19 cellular contexts compared by ENCODE assay signal in the genomic region with DNA sequence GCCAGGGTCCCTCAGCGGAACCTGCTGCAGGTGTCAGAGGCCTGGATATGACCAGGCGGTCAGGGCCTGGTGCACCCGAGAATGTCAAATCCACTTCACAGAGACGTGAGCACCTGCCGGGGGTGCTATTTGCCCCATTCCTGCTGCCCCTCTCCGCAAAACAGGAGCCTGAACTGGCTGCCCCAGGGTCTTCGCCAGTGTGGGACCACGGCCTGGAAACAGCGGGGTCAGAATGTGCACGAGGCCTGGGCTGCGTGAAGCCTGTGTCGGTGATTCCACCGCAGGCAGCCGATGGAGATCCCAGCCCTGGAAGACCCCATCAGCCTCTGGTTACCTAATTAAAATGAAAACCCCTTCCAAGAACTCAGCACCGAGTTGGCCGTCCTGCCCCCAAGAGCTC. TPM values are rescaled to one million over a fixed set of nuclear protein-coding genes. Genes with fewer than 3 reads are reported as not detected.
DNase-seq lines count a peak whose midpoint lies in the region; ATAC-seq, FAIRE-seq and TF ChIP-seq lines count a peak whose summit lies in the region.
"Had no signal": no experiment of that assay in that cellular context is flagged by ENCODE, and none has a peak within 500 bp of the region (broad histone marks: within the 10 kb centered on the region; RNA-seq: fewer than 3 reads in every experiment).

No MANE protein-coding gene starts in this region.

- no peak for FAIRE-seq in H1 (lab: Jason Lieb, UNC)
- FAIRE-seq: GM12891, H54 had no signal

- H3K9me3 Mint-ChIP-seq in progenitor cell of endocrine pancreas (ENCODE audit: low read depth) = peaks cover 3% of the 10 kb centered on the region

- no peak overlapping the region for H2BK120ac ChIP-seq in H1 (replicated peaks; ENCODE audit: low read depth, low read length)

- H3K79me1 ChIP-seq in H1 (ENCODE audit: low read depth, low read length) = no peaks in the 10 kb centered on the region

- no peak overlapping the region for H3K23ac ChIP-seq in H1 (ENCODE audit: insufficient read length)

- CTCF ChIA-PET in H1 (lab: Charles Lee; ENCODE audit: partially characterized antibody) = interaction anchor here (0.9 to 3.4 kb wide), 12 partner anchors 9 to 123 kb away, joined by 3 to 13 read pairs (median 4); no protein-coding TSS in a partner anchor

- no peak for ATAC-seq in right cardiac atrium
- ATAC-seq in heart right ventricle = no peak
- ATAC-seq in HG02642 (IDR thresholded peaks at IDR 0.05; ENCODE audit: poor library complexity, unreplicated experiment) = no peak

- no peak overlapping the region for H2BK5ac ChIP-seq in H1 (ENCODE audit: low read depth, low read length)

- H3K27me3 Mint-ChIP-seq in progenitor cell of endocrine pancreas = no peaks in the 10 kb centered on the region

- no peaks in the 10 kb centered on the region for H4K20me1 ChIP-seq in H1 (replicated peaks in 1 of 2; ENCODE audit: control insufficient read depth in 1 of 2, insufficient read depth in 2 of 2, low read length in 2 of 2)

- WGBS in right cardiac atrium = 87% methylated on average over 16 of the region's 16 CpGs
- WGBS in heart right ventricle, 2 donors = 86 to 95% methylated on average over 16 of the region's 16 CpGs
- WGBS in H1 (ENCODE audit: extremely low coverage in 1 of 2, insufficient coverage in 1 of 2, insufficient read length in 1 of 2, insufficient replicate concordance in 2 of 2, low coverage in 1 of 2, low lambda C conversion rate in 2 of 2, missing lambda C conversion rate in 1 of 2), 2 experiments = 90% methylated on average over 13 of the region's 16 CpGs; no CpG with 5 or more reads in 1 of the 2 experiments

- no peaks in the 10 kb centered on the region for H3K4me1 ChIP-seq in right cardiac atrium (ENCODE audit: control insufficient read depth, insufficient read depth, low read length)
- peaks cover 0 to 7% (median 0%) of the 10 kb centered on the region in 9 donors for H3K4me1 ChIP-seq in heart right ventricle
- peaks cover 0 to 9% (median 4%) of the 10 kb centered on the region in 4 experiments; a peak in 2 of 7 replicates for H3K4me1 ChIP-seq in H1 (replicated peaks in 1 of 4; ENCODE audit: control insufficient read depth in 3 of 4, insufficient read depth in 4 of 4, low read length in 3 of 4)
- H3K4me1 ChIP-seq: HAP-1 had no signal

- H4K91ac ChIP-seq in H1 (replicated peaks; ENCODE audit: insufficient read length, low read length) = no peak overlapping the region

- TF ChIP-seq CTCF in heart right ventricle (IDR thresholded peaks at IDR 0.05) (no peak), H1 (IDR thresholded peaks at IDR 0.05; ENCODE audit: control extremely low read depth in 1 of 3, insufficient read depth in 1 of 3, low read depth in 1 of 3, low read length in 3 of 3) (no peak), progenitor cell of endocrine pancreas (IDR thresholded peaks at IDR 0.05; ENCODE audit: unreplicated experiment) (no peak)

- H3K27me3 ChIP-seq in right cardiac atrium (ENCODE audit: control insufficient read depth, insufficient read depth) (no peaks in the 10 kb centered on the region), heart right ventricle (peaks cover 1 to 30% (median 15%) of the 10 kb centered on the region in 7 donors), H1 (replicated peaks in 1 of 4; ENCODE audit: control insufficient read depth in 3 of 4, extremely low read depth in 1 of 4, insufficient read depth in 3 of 4, low read length in 3 of 4) (no peaks in the 10 kb centered on the region)

- H2AK5ac ChIP-seq in H1 (ENCODE audit: low read depth, low read length) = no peak overlapping the region

- no peak overlapping the region for H2BK15ac ChIP-seq in H1 (ENCODE audit: low read length)

- DNase-seq in right cardiac atrium = peak in 2 of 3 donors; percentile 2 to 10
- no peak for DNase-seq in heart right ventricle
- peak in 1 of 2 experiments; percentile 36 for DNase-seq in H1 (ENCODE audit: low read depth in 1 of 2, low spot score in 2 of 2)
- no peak for DNase-seq in progenitor cell of endocrine pancreas (ENCODE audit: low spot score, unreplicated experiment)
- DNase-seq in cortex of kidney (lab: John Stamatoyannopoulos, UW) = no peak
- DNase-seq: C1 segment of cervical spinal cord; Calu3; CD4-positive, alpha-beta memory T cell; GF-D8; HFFc6 had no signal

- peak overlapping the region; percentile 76 for H3K27ac Mint-ChIP-seq in progenitor cell of endocrine pancreas
- H3K27ac Mint-ChIP-seq: CD4-positive, alpha-beta memory T cell; GM23338; HFFc6 had no signal

- no peak overlapping the region for H3K4me2 ChIP-seq in H1 (ENCODE audit: insufficient read depth in 1 of 2, low read depth in 2 of 2, low read length in 2 of 2)
- H3K4me2 ChIP-seq: GM23338 had no signal

- TF ChIP-seq POLR2A in H1 (IDR thresholded peaks at IDR 0.05; ENCODE audit: control extremely low read depth in 1 of 2, low read depth in 2 of 2, low read length in 2 of 2) = no peak

- H2BK12ac ChIP-seq in H1 (ENCODE audit: low read depth, low read length) = no peak overlapping the region

- H2AFZ ChIP-seq in H1 (ENCODE audit: low read length) = no peak overlapping the region
- H2AFZ ChIP-seq: GM23338 had no signal

- no peak overlapping the region for H3K14ac ChIP-seq in H1 (ENCODE audit: insufficient read length)

- no peaks in the 10 kb centered on the region for H3K9me3 ChIP-seq in right cardiac atrium (ENCODE audit: control insufficient read depth, low read length)
- H3K9me3 ChIP-seq in heart right ventricle = peaks cover 0 to 15% (median 0%) of the 10 kb centered on the region in 11 donors
- no peaks in the 10 kb centered on the region for H3K9me3 ChIP-seq in H1 (ENCODE audit: insufficient read depth in 2 of 2, low read depth in 1 of 2, low read length in 1 of 2)

- no peak for TF ChIP-seq EP300 in H1 (IDR thresholded peaks at IDR 0.05; ENCODE audit: borderline replicate concordance in 1 of 2, low read depth in 2 of 2, low read length in 2 of 2)

- H4K8ac ChIP-seq in H1 (ENCODE audit: extremely low read depth, insufficient read depth, low read length) = no peak overlapping the region; the same call in 1 of the 2 replicates

- H3K18ac ChIP-seq in H1 (ENCODE audit: extremely low read depth, low read length) = peak overlapping the region; percentile 38; the same call in 1 of the 2 replicates

- no peak for TF ChIP-seq RAD21 in H1 (IDR thresholded peaks at IDR 0.05 in 1 of 2, conservative IDR thresholded peaks at IDR 0.05 in 1 of 2; ENCODE audit: low read depth in 2 of 2, low read length in 2 of 2)

- H3K79me2 ChIP-seq in H1 (ENCODE audit: control insufficient read depth in 1 of 2, insufficient read depth in 2 of 2, low read length in 2 of 2) = no peaks in the 10 kb centered on the region

- intact Hi-C loops in right cardiac atrium (cut with DNase I) (no loop called here), heart right ventricle (cut with DNase I) (loop anchor here in 1 of 10 donors (10.0 kb wide), 1 partner anchor 1125 kb away; no protein-coding TSS in a partner anchor)

- peaks cover 34% of the 10 kb centered on the region for H3K4me1 Mint-ChIP-seq in progenitor cell of endocrine pancreas (ENCODE audit: low read depth)
- H3K4me1 Mint-ChIP-seq: CD4-positive, alpha-beta memory T cell had no signal

- H3K9ac ChIP-seq in H1 (replicated peaks in 1 of 4; ENCODE audit: extremely low read depth in 1 of 4, low read depth in 3 of 4, low read length in 3 of 4) = no peak overlapping the region

- H3K4me3 ChIP-seq in right cardiac atrium (ENCODE audit: low read length) = no peak overlapping the region
- no peak overlapping the region for H3K4me3 ChIP-seq in heart right ventricle
- no peak overlapping the region for H3K4me3 ChIP-seq in H1 (ENCODE audit: extremely low read depth in 1 of 4, insufficient read depth in 2 of 4, low read depth in 3 of 4, low read length in 4 of 4)
- H3K4me3 ChIP-seq: GM23338, HAP-1 had no signal

- H3K36me3 Mint-ChIP-seq in progenitor cell of endocrine pancreas (ENCODE audit: insufficient read depth) = no peaks in the 10 kb centered on the region
- H3K36me3 Mint-ChIP-seq: CD4-positive, alpha-beta memory T cell had no signal

- POLR2A ChIA-PET in H1 (lab: Charles Lee; ENCODE audit: partially characterized antibody) = interaction anchor here (0.6 to 1.4 kb wide), 2 partner anchors 45 to 53 kb away, joined by 3 read pairs; no protein-coding TSS in a partner anchor

- H3K4me3 Mint-ChIP-seq in progenitor cell of endocrine pancreas (ENCODE audit: low read depth) = no peak overlapping the region
- H3K4me3 Mint-ChIP-seq: CD4-positive, alpha-beta memory T cell; GM23338; HFFc6 had no signal

- H2BK20ac ChIP-seq in H1 (ENCODE audit: low read length) = no peak overlapping the region

- no peaks in the 10 kb centered on the region for H3K36me3 ChIP-seq in heart right ventricle
- H3K36me3 ChIP-seq in H1 (ENCODE audit: control insufficient read depth in 2 of 4, insufficient read depth in 4 of 4, low read length in 3 of 4) = no peaks in the 10 kb centered on the region
- H3K36me3 ChIP-seq: HAP-1 had no signal

- H3K27ac ChIP-seq in right cardiac atrium (ENCODE audit: low read length) (no peak overlapping the region), heart right ventricle (no peak overlapping the region), H1 (ENCODE audit: low read depth, low read length) (no peak overlapping the region)

- no peak overlapping the region for H3K56ac ChIP-seq in H1 (replicated peaks; ENCODE audit: insufficient read length, low read depth, low read length)

- H4K5ac ChIP-seq in H1 (ENCODE audit: insufficient read length, low read depth, low read length) = no peak overlapping the region

- no peaks in the 10 kb centered on the region for H3K23me2 ChIP-seq in H1 (ENCODE audit: low read depth, low read length)

- H3K4ac ChIP-seq in H1 (replicated peaks; ENCODE audit: insufficient read length, low read depth, low read length) = no peak overlapping the region

RNA-seq across cellular contexts. Expression of a gene that starts 41.2 kb away (rescaled TPM):
- total RNA-seq in right cardiac atrium (10 to 100 TPM; 18.5 to 25.5 (median 20.9) TPM), heart right ventricle (10 to 100 TPM; 12.7 to 24.3 (median 15.4) TPM), progenitor cell of endocrine pancreas (39.2 and 39.5 TPM in 2 replicates)
- polyA plus RNA-seq in right cardiac atrium (16.5 TPM), heart right ventricle (10 to 100 TPM in 1 of 2 donors, 1 to 10 TPM in 1; 9.7 to 26.4 TPM), H1 (2011; rRNA removed) (22.3 and 36.1 TPM in 2 replicates)
- total RNA-seq in H1 (2021; fragmentation: NEBNext Ultra II Directional; extraction: Animal tissue kit (Norgen Biotek cat#: 25700)) = 34.9 and 35.3 TPM in 2 replicates
- polyA plus RNA-seq in H1 (2011; cell fraction: cytosol; rRNA removed) = 29.7 TPM
- 51.9 TPM for polyA plus RNA-seq in H1 (2011; cell fraction: nucleus; rRNA removed)
- polyA plus RNA-seq in H1 (2012, experiment 1 of 2) = 27.3 to 39.7 TPM (median 36.4 TPM) in 4 replicates
- polyA plus RNA-seq in H1 (2012, experiment 2 of 2) = 42.5 TPM
- 22.7 TPM for polyA plus RNA-seq in H1 (2013, experiment 1 of 2)
- polyA plus RNA-seq in H1 (2013, experiment 2 of 2) = 22.4 TPM
- polyA minus RNA-seq in H1 (2011; rRNA and poly(A)+ RNA removed) = 16.0 TPM in 2 replicates
- polyA minus RNA-seq in H1 (2011; cell fraction: cytosol; rRNA and poly(A)+ RNA removed) = 31.0 TPM
- polyA minus RNA-seq in H1 (2011; cell fraction: nucleus; rRNA and poly(A)+ RNA removed) = 33.8 TPM

RNA-seq across cellular contexts. Expression of a gene that starts 45.1 kb away (rescaled TPM):
- total RNA-seq in right cardiac atrium = not detected
- polyA plus RNA-seq in right cardiac atrium = not detected
- total RNA-seq in heart right ventricle = not detected
- polyA plus RNA-seq in heart right ventricle = not detected
- total RNA-seq in H1 (2021; fragmentation: NEBNext Ultra II Directional; extraction: Animal tissue kit (Norgen Biotek cat#: 25700)) = not detected in 2 replicates
- 0.02 and 0.03 TPM in 2 replicates for polyA plus RNA-seq in H1 (2011; rRNA removed)
- not detected for polyA plus RNA-seq in H1 (2011; cell fraction: cytosol; rRNA removed)
- polyA plus RNA-seq in H1 (2011; cell fraction: nucleus; rRNA removed) = 0.20 TPM
- polyA plus RNA-seq in H1 (2012, experiment 1 of 2) = not detected in 4 replicates
- not detected for polyA plus RNA-seq in H1 (2012, experiment 2 of 2)
- not detected for polyA plus RNA-seq in H1 (2013, experiment 1 of 2)
- polyA plus RNA-seq in H1 (2013, experiment 2 of 2) = 0.02 TPM
- not detected in 2 replicates for polyA minus RNA-seq in H1 (2011; rRNA and poly(A)+ RNA removed)
- polyA minus RNA-seq in H1 (2011; cell fraction: cytosol; rRNA and poly(A)+ RNA removed) = not detected
- 0.30 TPM for polyA minus RNA-seq in H1 (2011; cell fraction: nucleus; rRNA and poly(A)+ RNA removed)
- total RNA-seq in progenitor cell of endocrine pancreas = not detected in 2 replicates
- total RNA-seq: A172; Calu3; CD4-positive, alpha-beta memory T cell; Daoy; G401; GM23338; HFFc6 had no signal
- polyA plus RNA-seq: BJ; CD4-positive, alpha-beta memory T cell had no signal

Comparison
In these comparisons a context has a peak if more than half of its experiments do, and no peak if none do; other contexts are left out.
1. DNase-seq: peak in right cardiac atrium (2 of 3); none in heart right ventricle (0 of 2), progenitor cell of endocrine pancreas (single experiment) and cortex of kidney (single experiment).